ENCODE assay signal across 15 cellular contexts in genomic region chr2:128812183-128812940, GRCh38.
"Had no signal": no experiment of that assay in that cellular context is flagged by ENCODE, and none has a peak within 500 bp of the region (broad histone marks: within the 10 kb centered on the region; RNA-seq: fewer than 3 reads in every experiment).

No MANE protein-coding gene starts in this region.

- H3K36me3 ChIP-seq: left lung, upper lobe of right lung had no signal

- H3K4me1 Mint-ChIP-seq: activated naive CD4-positive, alpha-beta T cell treated with anti-CD3 and anti-CD28 coated beads, Interleukin-2, amount 10 ng/mL, durations not matched to agents 7 days and 5 days had no signal

- H3K4me3 Mint-ChIP-seq: activated naive CD4-positive, alpha-beta T cell treated with anti-CD3 and anti-CD28 coated beads, Interleukin-2, amount 10 ng/mL, durations not matched to agents 7 days and 5 days had no signal

- H3K27ac Mint-ChIP-seq: activated naive CD4-positive, alpha-beta T cell treated with anti-CD3 and anti-CD28 coated beads, Interleukin-2, amount 10 ng/mL, durations not matched to agents 7 days and 5 days had no signal

- DNase-seq: activated CD4-positive, alpha-beta T cell treated with anti-CD3 and anti-CD28 coated beads, Interleukin-2, amount 50 U/mL, for 4 hours; activated effector memory CD4-positive, alpha-beta T cell treated with anti-CD3 and anti-CD28 coated beads, Interleukin-2, amount 50 U/mL, for 16 hours; activated naive CD4-positive, alpha-beta T cell treated with anti-CD3 and anti-CD28 coated beads, Interleukin-2, amount 10 ng/mL, durations not matched to agents 7 days and 5 days; activated T-cell treated with anti-CD3 and anti-CD28 coated beads for 4 hours; cortex of kidney; foreskin fibroblast; kidney; left lung; mammary epithelial cell; occipital lobe; stimulated activated CD4-positive, alpha-beta T cell treated with anti-CD3 and anti-CD28 coated beads, Interleukin-4, amount 100 ng/mL, for 24 hours; stimulated activated naive CD4-positive, alpha-beta T cell treated with Interleukin-2 at 50 U/mL for 16 hours; T-helper 9 cell had no signal

- H3K27me3 Mint-ChIP-seq: activated naive CD4-positive, alpha-beta T cell treated with anti-CD3 and anti-CD28 coated beads, Interleukin-2, amount 10 ng/mL, durations not matched to agents 7 days and 5 days had no signal

- FAIRE-seq: endometrium, kidney had no signal

- H3K36me3 Mint-ChIP-seq: activated naive CD4-positive, alpha-beta T cell treated with anti-CD3 and anti-CD28 coated beads, Interleukin-2, amount 10 ng/mL, durations not matched to agents 7 days and 5 days had no signal

- H3K27ac ChIP-seq: left lung, upper lobe of right lung had no signal

- H3K27me3 ChIP-seq: left lung, upper lobe of right lung had no signal

- H3K9me3 ChIP-seq: upper lobe of right lung had no signal

- H3K4me1 ChIP-seq: left lung, upper lobe of right lung had no signal

- H3K4me3 ChIP-seq: left lung, upper lobe of right lung had no signal

- ATAC-seq: left lung, upper lobe of right lung had no signal
